In the genomic region with DNA sequence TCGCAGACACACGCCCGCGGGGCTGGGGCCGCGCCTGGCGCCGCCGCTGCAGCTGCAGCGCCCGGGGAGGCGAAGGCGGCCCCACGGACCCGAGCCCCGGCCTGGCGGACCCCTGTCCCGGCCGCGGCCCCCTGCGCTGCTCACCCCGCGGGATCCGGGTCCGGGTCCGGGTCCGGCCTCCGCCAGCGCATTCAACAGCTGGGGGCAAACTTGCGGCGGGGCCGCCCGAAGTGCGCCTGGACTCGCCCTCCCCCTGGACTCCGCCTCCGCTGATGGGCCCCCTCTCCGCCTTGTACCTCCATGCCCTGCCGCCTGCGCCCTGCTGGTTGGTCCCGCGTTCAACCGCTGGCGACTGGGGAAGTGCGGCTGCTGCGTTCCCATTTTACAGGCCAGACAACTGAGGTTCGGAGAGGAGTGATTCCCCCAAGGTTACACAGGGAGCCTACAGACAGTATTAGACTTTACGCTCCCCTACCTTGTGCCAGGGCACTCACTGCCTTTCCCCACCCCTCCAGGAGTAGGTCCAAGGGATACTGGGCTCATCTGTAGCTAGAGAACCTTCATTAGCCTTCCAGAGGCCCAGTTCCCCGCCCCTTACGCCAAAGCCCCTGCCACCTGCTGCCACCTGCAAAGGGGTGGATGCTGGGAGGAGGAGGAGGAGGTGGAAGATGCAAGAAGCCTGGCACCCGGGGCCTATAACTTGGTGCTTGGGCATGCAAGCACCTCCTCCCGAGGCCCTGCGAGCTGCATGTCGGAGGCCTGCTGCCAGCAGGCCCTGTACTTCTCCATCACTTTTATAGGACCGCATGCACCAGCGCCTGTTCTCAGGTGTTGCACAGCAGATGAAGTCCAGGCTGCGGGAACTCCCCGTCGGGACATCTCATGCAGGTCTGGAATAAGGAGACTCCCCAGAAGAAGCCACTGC, we compare ENCODE assay signal across 9 cellular contexts. TPM values are rescaled to one million over a fixed set of nuclear protein-coding genes. Genes with fewer than 3 reads are reported as not detected.
A peak's percentile ranks its signal among the peaks of the same experiment; 100 is the strongest.
DNase-seq lines count a peak whose midpoint lies in the region; ATAC-seq, FAIRE-seq and TF ChIP-seq lines count a peak whose summit lies in the region.
"Had no signal": no experiment of that assay in that cellular context is flagged by ENCODE, and none has a peak within 500 bp of the region (broad histone marks: within the 10 kb centered on the region; RNA-seq: fewer than 3 reads in every experiment).

No MANE protein-coding gene starts in this region.

- no peak overlapping the region for H3K27ac Mint-ChIP-seq in T-cell

- ATAC-seq in T-cell (replicated peaks in 1 of 4) (peak in 1 of 4 experiments; percentile 12), HG03139 (IDR thresholded peaks at IDR 0.05; ENCODE audit: unreplicated experiment) (no peak)

- 12 to 19% methylated on average over 59 of the region's 59 CpGs for WGBS in sigmoid colon, 2 donors

- no peak for TF ChIP-seq EP300 in sigmoid colon (IDR thresholded peaks at IDR 0.05)

- H3K9me3 ChIP-seq in sigmoid colon, result no peaks in the 10 kb centered on the region

- in situ Hi-C loops in Caki2 (cut with HindIII; ENCODE audit: low pct_unique_long_range_greater_than_20kb, low sequenced_read_pairs), result no loop called here

- intact Hi-C loops in sigmoid colon (cut with DNase I), result no loop called here

- DNase-seq in Caki2 (ENCODE audit: low read depth) (peak; percentile 22), T-cell (no peak), fibroblast of villous mesenchyme (ENCODE audit: low read depth) (no peak), sigmoid colon (no peak), SKM-1 treated with dmso at 0.1 percent for 144 hours (lab: John Stamatoyannopoulos, UW; ENCODE audit: unreplicated experiment) (no peak), urothelium cell line (ENCODE audit: low spot score) (no peak)
- no peak for DNase-seq in stimulated activated CD8-positive, alpha-beta memory T cell treated with anti-CD3 and anti-CD28 coated beads, Interleukin-4, amount 100 ng/mL, for 48 hours

- H3K4me1 ChIP-seq in sigmoid colon, result peaks cover 0 to 22% (median 15%) of the 10 kb centered on the region in 4 donors

- peaks cover 32 to 96% (median 71%) of the 10 kb centered on the region in 3 donors for H3K27me3 ChIP-seq in sigmoid colon

- H3K27me3 Mint-ChIP-seq in T-cell, result peaks cover 45 to 75% of the 10 kb centered on the region in 2 donors

- POLR2A ChIA-PET in T-cell (lab: Charles Lee), result interaction anchor here in 1 of 2 donors (0.5 kb wide), 1 partner anchor 160 kb away, joined by 7 read pairs; no protein-coding TSS in a partner anchor

- H3K9me3 Mint-ChIP-seq in T-cell, result peaks cover 0 to 3% (median 0%) of the 10 kb centered on the region in 3 donors

- H3K27ac ChIP-seq in sigmoid colon, result no peak overlapping the region

- peak overlapping the region; percentile 44 to 68 (median 53) for H3K4me3 Mint-ChIP-seq in T-cell

- no peak for FAIRE-seq in urothelium cell line (lab: Jason Lieb, UNC)
- FAIRE-seq: G401.6 had no signal

- H3K36me3 Mint-ChIP-seq in T-cell, result peaks cover 4% of the 10 kb centered on the region

- TF ChIP-seq POLR2A in sigmoid colon (IDR thresholded peaks at IDR 0.05), result no peak

- H3K36me3 ChIP-seq in sigmoid colon, result no peaks in the 10 kb centered on the region

- TF ChIP-seq CTCF in fibroblast of villous mesenchyme (IDR thresholded peaks at IDR 0.05; ENCODE audit: insufficient read depth, low read depth, low read length) (no peak), sigmoid colon (IDR thresholded peaks at IDR 0.05) (no peak)

- CTCF ChIA-PET in T-cell (lab: Charles Lee), result interaction anchor here in 1 of 2 donors (0.6 to 1.0 kb wide), 2 partner anchors 110 to 160 kb away, joined by 3 read pairs; no protein-coding TSS in a partner anchor

- peak overlapping the region; percentile 60 for H3K4me3 ChIP-seq in fibroblast of villous mesenchyme (ENCODE audit: low read depth, low read length)
- peak overlapping the region in 3 of 4 donors; percentile 37 to 51 (median 47) for H3K4me3 ChIP-seq in sigmoid colon

- peaks cover 10 to 30% (median 11%) of the 10 kb centered on the region in 3 donors for H3K4me1 Mint-ChIP-seq in T-cell

RNA-seq across cellular contexts. Expression of gene ELFN2, which starts 0.7 kb away (rescaled TPM):
- total RNA-seq in Caki2 (2014; rRNA removed; shearing (Covaris generic); ENCODE audit: low replicate concordance), result 10.2 and 12.9 TPM in 2 replicates
- total RNA-seq in T-cell (under 1 TPM; 0.09 to 0.88 (median 0.70) TPM), fibroblast of villous mesenchyme (under 0.01 and 0.32 TPM in 2 replicates), sigmoid colon (under 1 TPM in 3 of 4 donors, not detected in 1; under 0.01 to 0.55 (median under 0.01) TPM)
- under 1 TPM in 1 of 3 donors, not detected in 2; 0.31 TPM for polyA plus RNA-seq in sigmoid colon

RNA-seq across cellular contexts. Expression of gene MFNG, which starts 58.2 kb away (rescaled TPM):
- total RNA-seq in Caki2 (2014; rRNA removed; shearing (Covaris generic); ENCODE audit: low replicate concordance), result 0.46 and 0.54 TPM in 2 replicates
- total RNA-seq in T-cell, result 100 to 1,000 TPM; 153 to 296 (median 268) TPM
- under 0.01 TPM in 1 of 2 replicates, not detected in the other for total RNA-seq in fibroblast of villous mesenchyme
- total RNA-seq in sigmoid colon, result 10 to 100 TPM in 3 of 4 donors, 1 to 10 TPM in 1; 8.0 to 15.3 (median 11.4) TPM
- 10 to 100 TPM in 2 of 3 donors, 1 to 10 TPM in 1; 9.9 to 33.9 (median 10.8) TPM for polyA plus RNA-seq in sigmoid colon

Comparison
In these comparisons a context has a peak if more than half of its experiments do, and no peak if none do; other contexts are left out.
1. RNA of gene MFNG, which starts 58.2 kb away (total RNA-seq): 153 to 296 TPM in T-cell; 8.0 to 15.3 TPM in sigmoid colon, 0.46 to 0.54 TPM in Caki2 and under 0.01 TPM in fibroblast of villous mesenchyme; every median in the first group is over 4 times any median in the second.